ENCODE assay signal across 16 cellular contexts in the genomic region with DNA sequence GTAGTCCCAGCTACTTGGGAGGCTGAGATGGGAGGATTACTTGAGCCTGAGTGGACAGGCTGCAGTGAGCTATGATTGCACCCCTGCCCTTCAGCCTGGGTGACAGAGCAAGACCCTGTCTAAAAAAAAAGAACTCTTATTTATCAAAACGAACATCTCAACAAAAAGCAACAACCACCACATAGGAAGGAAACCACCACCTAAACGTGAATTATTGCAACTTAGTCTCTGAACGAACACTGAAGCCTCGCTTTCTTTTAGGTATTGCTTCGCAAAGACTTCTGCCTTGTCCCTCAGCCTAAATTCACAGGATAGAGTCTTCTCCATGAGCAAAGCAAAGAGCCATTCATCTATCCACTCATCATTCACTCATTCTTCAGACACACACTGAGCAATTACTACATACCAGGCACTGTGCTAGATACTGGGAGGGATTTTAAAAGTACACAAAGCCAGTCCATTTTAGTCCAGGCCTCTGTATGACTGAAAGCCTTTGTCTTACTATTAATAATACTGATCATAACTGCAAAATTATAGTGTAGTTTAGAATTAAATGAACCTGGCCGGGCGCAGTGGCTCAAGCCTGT. TPM values are rescaled to one million over a fixed set of nuclear protein-coding genes. Genes with fewer than 3 reads are reported as not detected.
DNase-seq lines count a peak whose midpoint lies in the region; ATAC-seq and TF ChIP-seq lines count a peak whose summit lies in the region.
"Had no signal": no experiment of that assay in that cellular context is flagged by ENCODE, and none has a peak within 500 bp of the region (broad histone marks: within the 10 kb centered on the region; RNA-seq: fewer than 3 reads in every experiment).

No MANE protein-coding gene starts in this region.

- no peaks in the 10 kb centered on the region for H3K27me3 Mint-ChIP-seq in CD4-positive, alpha-beta memory T cell
- no peaks in the 10 kb centered on the region for H3K27me3 Mint-ChIP-seq in WTC11 (ENCODE audit: low read depth)

- peaks cover 18 to 47% (median 31%) of the 10 kb centered on the region in 4 donors for H3K4me1 Mint-ChIP-seq in CD4-positive, alpha-beta memory T cell
- peaks cover 28% of the 10 kb centered on the region for H3K4me1 Mint-ChIP-seq in WTC11

- TF ChIP-seq POLR2A in breast epithelium (IDR thresholded peaks at IDR 0.05): no peak

- no peaks in the 10 kb centered on the region for H3K27me3 ChIP-seq in BLaER1
- no peaks in the 10 kb centered on the region for H3K27me3 ChIP-seq in CD4-positive, alpha-beta memory T cell (ENCODE audit: insufficient read depth, low read length)
- no peaks in the 10 kb centered on the region for H3K27me3 ChIP-seq in effector memory CD4-positive, alpha-beta T cell (replicated peaks; ENCODE audit: control insufficient read depth, insufficient read depth, low read length, poor library complexity, severe bottlenecking)
- H3K27me3 ChIP-seq in breast epithelium: no peaks in the 10 kb centered on the region
- H3K27me3 ChIP-seq: foreskin keratinocyte, ovary, transverse colon had no signal

- H3K9me3 ChIP-seq in BLaER1 (no peaks in the 10 kb centered on the region), breast epithelium (no peaks in the 10 kb centered on the region)
- no peaks in the 10 kb centered on the region for H3K9me3 ChIP-seq in CD4-positive, alpha-beta memory T cell (ENCODE audit: control insufficient read depth in 1 of 2, low read length in 2 of 2)
- no peaks in the 10 kb centered on the region for H3K9me3 ChIP-seq in effector memory CD4-positive, alpha-beta T cell (ENCODE audit: control insufficient read depth, low read length)
- H3K9me3 ChIP-seq: ovary, transverse colon had no signal

- H3K4me3 ChIP-seq in BLaER1 (no peak overlapping the region), breast epithelium (no peak overlapping the region)
- peak overlapping the region in 1 of 2 donors; percentile 27 for H3K4me3 ChIP-seq in CD4-positive, alpha-beta memory T cell (ENCODE audit: low read length in 2 of 2)
- H3K4me3 ChIP-seq in effector memory CD4-positive, alpha-beta T cell (ENCODE audit: insufficient read depth, low read depth, low read length, poor library complexity, severe bottlenecking): no peak overlapping the region
- H3K4me3 ChIP-seq: lung, ovary, transverse colon had no signal

- peak overlapping the region in 7 of 8 donors; percentile 38 to 73 (median 63) for H3K4me3 Mint-ChIP-seq in CD4-positive, alpha-beta memory T cell
- no peak overlapping the region for H3K4me3 Mint-ChIP-seq in WTC11
- H3K4me3 Mint-ChIP-seq: H9 had no signal

- H3K27ac Mint-ChIP-seq in CD4-positive, alpha-beta memory T cell: peak overlapping the region; percentile 73 to 94 (median 88)
- H3K27ac Mint-ChIP-seq in WTC11: peak overlapping the region; percentile 25; the same call in 1 of the 2 replicates

- CTCF ChIA-PET in CD4-positive, alpha-beta memory T cell (lab: Charles Lee; ENCODE audit: partially characterized antibody): interaction anchor here (0.6 to 11.9 kb wide), 52 partner anchors 9 to 579 kb away, joined by 3 to 286 read pairs (median 5); partner anchors contain the start of gene SERINC5
- CTCF ChIA-PET in WTC11 (lab: Charles Lee): interaction anchor here (0.7 to 4.4 kb wide), 17 partner anchors 9 to 253 kb away, joined by 3 to 86 read pairs (median 5); partner anchors contain the start of gene SERINC5
- CTCF ChIA-PET in GM10248 (lab: Yijun Ruan, JAX): interaction anchor here (0.7 to 10.9 kb wide), 30 partner anchors 8 to 1101 kb away, joined by 3 to 124 read pairs (median 6); no protein-coding TSS in a partner anchor

- peak overlapping the region; percentile 72 for H3K27ac ChIP-seq in BLaER1
- peak overlapping the region; percentile 29 for H3K27ac ChIP-seq in CD4-positive, alpha-beta memory T cell (ENCODE audit: low read depth, low read length)
- H3K27ac ChIP-seq in effector memory CD4-positive, alpha-beta T cell (ENCODE audit: insufficient read depth, low read length, poor library complexity, severe bottlenecking): peak overlapping the region; percentile 15
- H3K27ac ChIP-seq in breast epithelium: no peak overlapping the region
- H3K27ac ChIP-seq: foreskin keratinocyte, ovary, WERI-Rb-1 had no signal

- peaks cover 0 to 4% (median 0%) of the 10 kb centered on the region in 8 donors for H3K9me3 Mint-ChIP-seq in CD4-positive, alpha-beta memory T cell
- H3K9me3 Mint-ChIP-seq in WTC11: peaks cover 12% of the 10 kb centered on the region
- H3K9me3 Mint-ChIP-seq: H9 had no signal

- TF ChIP-seq CTCF in WTC11 (IDR thresholded peaks at IDR 0.05): no peak
- TF ChIP-seq CTCF in GM10248 (IDR thresholded peaks at IDR 0.05; ENCODE audit: control extremely low read depth, extremely low read depth, low read depth, missing control alignments): no peak
- TF ChIP-seq CTCF in breast epithelium (IDR thresholded peaks at IDR 0.05): no peak

- peak in 1 of 5 donors; percentile 8 for DNase-seq in CD4-positive, alpha-beta memory T cell
- DNase-seq in WTC11 (ENCODE audit: low spot score) (no peak), NCI-H1436 (lab: John Stamatoyannopoulos, UW) (no peak), GM10248 (ENCODE audit: extremely low spot score) (no peak), breast epithelium (ENCODE audit: low spot score in 2 of 2) (no peak)
- no peak for DNase-seq in effector memory CD4-positive, alpha-beta T cell
- DNase-seq: foreskin keratinocyte, H9, NCI-H1092 treated with DMSO at 0.1 percent for 48 hours, NCI-H2081 treated with DMSO at 0.1 percent for 48 hours, transverse colon, WERI-Rb-1 had no signal

- peaks cover 11 to 21% of the 10 kb centered on the region in 2 donors for H3K36me3 Mint-ChIP-seq in CD4-positive, alpha-beta memory T cell
- peaks cover 9% of the 10 kb centered on the region for H3K36me3 Mint-ChIP-seq in WTC11

- no peaks in the 10 kb centered on the region for H4K20me1 ChIP-seq in BLaER1

- peak overlapping the region; percentile 46; the same call in 1 of the 2 replicates for H3K9ac ChIP-seq in BLaER1

- intact Hi-C loops in CD4-positive, alpha-beta memory T cell (cut with micrococcal nuclease): loop anchor here (1.0 to 5.0 kb wide), 5 partner anchors 34 to 183 kb away; partner anchors contain the start of gene SERINC5
- intact Hi-C loops in breast epithelium (cut with DNase I; ENCODE audit: low total_unique reads): loop anchor here (10.0 kb wide), 1 partner anchor 212 kb away; no protein-coding TSS in a partner anchor

- POLR2A ChIA-PET in CD4-positive, alpha-beta memory T cell (lab: Charles Lee; ENCODE audit: partially characterized antibody): interaction anchor here (0.8 to 4.3 kb wide), 15 partner anchors 9 to 215 kb away, joined by 3 to 34 read pairs (median 5); partner anchors contain the start of gene SERINC5
- POLR2A ChIA-PET in WTC11 (lab: Charles Lee) (no interaction called here), GM10248 (lab: Yijun Ruan, JAX) (no interaction called here)

- ATAC-seq in WTC11 (no peak), HG03139 (IDR thresholded peaks at IDR 0.05; ENCODE audit: unreplicated experiment) (no peak)

- peak overlapping the region; percentile 56 for H3K4me2 ChIP-seq in BLaER1

- H3K36me3 ChIP-seq in BLaER1 (0 out of 2 replicates have a peak, but pooled peaks cover 4% of the 10 kb centered on the region), breast epithelium (no peaks in the 10 kb centered on the region)
- H3K36me3 ChIP-seq in CD4-positive, alpha-beta memory T cell (ENCODE audit: insufficient read depth, low read length): no peaks in the 10 kb centered on the region
- no peaks in the 10 kb centered on the region for H3K36me3 ChIP-seq in effector memory CD4-positive, alpha-beta T cell (ENCODE audit: control insufficient read depth, insufficient read depth, low read length)
- H3K36me3 ChIP-seq: ovary, transverse colon, WERI-Rb-1 had no signal

- H3K4me1 ChIP-seq in BLaER1: peaks cover 35% of the 10 kb centered on the region
- peaks cover 30% of the 10 kb centered on the region for H3K4me1 ChIP-seq in CD4-positive, alpha-beta memory T cell (ENCODE audit: insufficient read depth, low read length)
- H3K4me1 ChIP-seq in effector memory CD4-positive, alpha-beta T cell (ENCODE audit: control insufficient read depth, insufficient read depth, low read length, poor library complexity, severe bottlenecking): peaks cover 20% of the 10 kb centered on the region
- no peaks in the 10 kb centered on the region for H3K4me1 ChIP-seq in breast epithelium

TF ChIP-seq in WTC11, 78 proteins besides CTCF, POLR2A, EP300 and RAD21 (continues in another document):
- TF ChIP-seq, protein P1, sequence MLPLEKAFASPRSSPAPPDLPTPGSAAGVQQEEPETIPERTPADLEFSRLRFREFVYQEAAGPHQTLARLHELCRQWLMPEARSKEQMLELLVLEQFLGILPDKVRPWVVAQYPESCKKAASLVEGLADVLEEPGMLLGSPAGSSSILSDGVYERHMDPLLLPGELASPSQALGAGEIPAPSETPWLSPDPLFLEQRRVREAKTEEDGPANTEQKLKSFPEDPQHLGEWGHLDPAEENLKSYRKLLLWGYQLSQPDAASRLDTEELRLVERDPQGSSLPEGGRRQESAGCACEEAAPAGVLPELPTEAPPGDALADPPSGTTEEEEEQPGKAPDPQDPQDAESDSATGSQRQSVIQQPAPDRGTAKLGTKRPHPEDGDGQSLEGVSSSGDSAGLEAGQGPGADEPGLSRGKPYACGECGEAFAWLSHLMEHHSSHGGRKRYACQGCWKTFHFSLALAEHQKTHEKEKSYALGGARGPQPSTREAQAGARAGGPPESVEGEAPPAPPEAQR (CRISPR knock-in tag; IDR thresholded peaks at IDR 0.05): no peak
- TF ChIP-seq, protein P2, sequence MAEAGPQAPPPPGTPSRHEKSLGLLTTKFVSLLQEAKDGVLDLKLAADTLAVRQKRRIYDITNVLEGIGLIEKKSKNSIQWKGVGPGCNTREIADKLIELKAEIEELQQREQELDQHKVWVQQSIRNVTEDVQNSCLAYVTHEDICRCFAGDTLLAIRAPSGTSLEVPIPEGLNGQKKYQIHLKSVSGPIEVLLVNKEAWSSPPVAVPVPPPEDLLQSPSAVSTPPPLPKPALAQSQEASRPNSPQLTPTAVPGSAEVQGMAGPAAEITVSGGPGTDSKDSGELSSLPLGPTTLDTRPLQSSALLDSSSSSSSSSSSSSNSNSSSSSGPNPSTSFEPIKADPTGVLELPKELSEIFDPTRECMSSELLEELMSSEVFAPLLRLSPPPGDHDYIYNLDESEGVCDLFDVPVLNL (CRISPR knock-in tag; IDR thresholded peaks at IDR 0.05; ENCODE audit: borderline replicate concordance, low read depth): no peak
- no peak for TF ChIP-seq MYBL2 (CRISPR knock-in tag; IDR thresholded peaks at IDR 0.05)
- no peak for TF ChIP-seq TEAD1 (CRISPR knock-in tag; IDR thresholded peaks at IDR 0.05)
- no peak for TF ChIP-seq ETV6 (CRISPR knock-in tag; IDR thresholded peaks at IDR 0.05)
- TF ChIP-seq ZNF121 (CRISPR knock-in tag; IDR thresholded peaks at IDR 0.05): no peak

RNA-seq across cellular contexts. Expression of gene THBS4, which starts 57.5 kb away (rescaled TPM):
- under 1 TPM; 0.29 to 0.47 TPM for total RNA-seq in CD4-positive, alpha-beta memory T cell
- polyA plus RNA-seq in CD4-positive, alpha-beta memory T cell: under 1 TPM in 1 of 2 donors, not detected in 1; 0.56 TPM
- 11.8 to 21.2 TPM (median 18.4 TPM) in 3 replicates for total RNA-seq in WTC11 (2021)
- 1 to 10 TPM; 2.0 to 6.0 (median 3.5) TPM for total RNA-seq in breast epithelium

Comparison
In these comparisons a context has a peak if more than half of its experiments do, and no peak if none do; other contexts are left out.
1. H3K27ac ChIP-seq: peak in BLaER1 (single experiment), CD4-positive, alpha-beta memory T cell (single experiment) and effector memory CD4-positive, alpha-beta T cell (single experiment); none in breast epithelium (0 of 2).